ENCODE assay signal across 8 cellular contexts in the genomic region with DNA sequence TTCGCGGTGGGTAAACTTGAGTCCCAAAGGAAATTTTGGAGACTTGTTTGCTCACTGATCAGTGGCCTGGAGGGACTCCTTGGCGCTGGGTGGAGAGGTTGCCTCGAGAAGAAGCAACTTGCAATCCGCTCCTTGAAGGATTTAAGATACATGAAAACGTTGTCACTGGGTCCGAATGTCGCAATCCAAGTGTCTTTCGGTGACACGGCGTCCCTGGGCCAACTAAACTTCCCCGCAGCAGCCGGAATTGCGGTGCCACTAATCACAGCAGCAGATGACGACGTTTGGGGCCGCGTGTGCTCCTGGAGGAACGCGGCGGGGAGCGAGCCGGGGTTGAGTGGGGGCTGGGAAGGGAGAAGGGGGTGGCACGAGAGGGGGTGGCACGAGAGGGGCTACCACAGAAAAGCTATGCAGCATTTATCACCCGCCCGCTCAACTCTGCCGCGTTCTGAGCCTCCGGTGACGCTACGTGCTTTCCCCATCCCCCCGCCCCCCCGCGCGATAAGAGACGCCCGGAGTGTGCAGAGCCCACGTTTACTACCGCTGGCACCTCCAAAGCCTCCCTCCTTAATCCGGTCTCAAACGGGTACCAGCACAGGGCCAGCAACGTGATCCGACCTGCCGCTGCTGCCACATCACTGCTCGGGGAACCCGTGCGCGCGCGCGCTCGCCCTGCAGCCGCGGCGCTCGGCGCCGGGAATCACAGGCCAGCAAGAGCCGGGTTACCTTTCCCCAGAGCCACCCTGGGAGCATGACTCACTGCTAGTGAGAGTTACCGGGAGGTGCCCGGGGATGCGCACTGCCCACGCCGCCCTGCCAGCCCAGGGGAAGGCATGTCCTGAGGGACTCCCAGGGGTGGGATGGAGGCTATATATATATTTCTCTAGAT. TPM values are rescaled to one million over a fixed set of nuclear protein-coding genes. Genes with fewer than 3 reads are reported as not detected.
DNase-seq lines count a peak whose midpoint lies in the region; ATAC-seq and TF ChIP-seq lines count a peak whose summit lies in the region.

No MANE protein-coding gene starts in this region.

- no peaks in the 10 kb centered on the region for H3K36me3 Mint-ChIP-seq in endodermal cell (ENCODE audit: low read depth)
- H3K36me3 Mint-ChIP-seq in stimulated activated naive B cell treated with anti-CD40 and anti-IgM and Interleukin-4, amounts not matched to agents 10 μg/mL and 1 μg/mL and 100 μg/mL, for 72 hours = no peaks in the 10 kb centered on the region

- POLR2A ChIA-PET in GM10248 (lab: Yijun Ruan, JAX) = no interaction called here

- CTCF ChIA-PET in GM10248 (lab: Yijun Ruan, JAX) = interaction anchor here (0.8 kb wide), 1 partner anchor 37 kb away, joined by 3 read pairs; no protein-coding TSS in a partner anchor

- H3K27me3 Mint-ChIP-seq in endodermal cell (ENCODE audit: insufficient read depth) = peaks cover 94% of the 10 kb centered on the region
- peaks cover 23 to 25% of the 10 kb centered on the region in 2 donors for H3K27me3 Mint-ChIP-seq in stimulated activated naive B cell treated with anti-CD40 and anti-IgM and Interleukin-4, amounts not matched to agents 10 μg/mL and 1 μg/mL and 100 μg/mL, for 72 hours

- H3K4me3 ChIP-seq in endodermal cell (ENCODE audit: low read length) = peak overlapping the region; percentile 89

- H3K4me1 Mint-ChIP-seq in endodermal cell = peaks cover 31% of the 10 kb centered on the region
- H3K4me1 Mint-ChIP-seq in stimulated activated naive B cell treated with anti-CD40 and anti-IgM and Interleukin-4, amounts not matched to agents 10 μg/mL and 1 μg/mL and 100 μg/mL, for 72 hours = peaks cover 40 to 59% of the 10 kb centered on the region in 2 donors

- peaks cover 97% of the 10 kb centered on the region for H3K27me3 ChIP-seq in endodermal cell (ENCODE audit: control insufficient read depth, insufficient read depth, low read length, poor library complexity, severe bottlenecking)

- H3K4me3 Mint-ChIP-seq in endodermal cell = peak overlapping the region; percentile 62
- peak overlapping the region; percentile 95 to 96 for H3K4me3 Mint-ChIP-seq in stimulated activated naive B cell treated with anti-CD40 and anti-IgM and Interleukin-4, amounts not matched to agents 10 μg/mL and 1 μg/mL and 100 μg/mL, for 72 hours

- no peaks in the 10 kb centered on the region for H3K9me3 Mint-ChIP-seq in endodermal cell
- H3K9me3 Mint-ChIP-seq in stimulated activated naive B cell treated with anti-CD40 and anti-IgM and Interleukin-4, amounts not matched to agents 10 μg/mL and 1 μg/mL and 100 μg/mL, for 72 hours = no peaks in the 10 kb centered on the region

- TF ChIP-seq CTCF in GM10248 (IDR thresholded peaks at IDR 0.05; ENCODE audit: control extremely low read depth, extremely low read depth, low read depth, missing control alignments) (no peak), endodermal cell (conservative IDR thresholded peaks at IDR 0.05) (no peak)

- no peaks in the 10 kb centered on the region for H3K9me3 ChIP-seq in endodermal cell (ENCODE audit: control insufficient read depth, low read length)

- 0% methylated on average over 27 to 65 of the region's 65 CpGs for WGBS in endodermal cell (ENCODE audit: insufficient coverage in 1 of 2, insufficient read length in 1 of 2), 2 experiments

- ATAC-seq in stimulated activated naive B cell treated with anti-CD40 and anti-IgM and Interleukin-4, amounts not matched to agents 10 μg/mL and 1 μg/mL and 100 μg/mL, for 72 hours (replicated peaks) = peak; percentile 50 to 55
- no peak for ATAC-seq in HG02840 (IDR thresholded peaks at IDR 0.05; ENCODE audit: low FRiP score, unreplicated experiment)

- peaks cover 4% of the 10 kb centered on the region for H3K4me1 ChIP-seq in endodermal cell (ENCODE audit: control insufficient read depth, insufficient read depth, low read length)

- H3K36me3 ChIP-seq in endodermal cell (ENCODE audit: control insufficient read depth, insufficient read depth, low read length) = no peaks in the 10 kb centered on the region

- H3K27ac ChIP-seq in endodermal cell (ENCODE audit: low read depth, low read length) = no peak overlapping the region

- DNase-seq in GM10248 (ENCODE audit: extremely low spot score) (peak; percentile 46), HCEC 1CT (peak; percentile 81), NCI-H1105 (lab: John Stamatoyannopoulos, UW) (peak; percentile 74), endodermal cell (peak; percentile 94), lung microvascular endothelial cell (ENCODE audit: low read depth in 2 of 2) (peak; percentile 74 to 83)
- peak; percentile 57 for DNase-seq in activated CD4-positive, alpha-beta T cell treated with anti-CD3 and anti-CD28 coated beads for 48 hours
- peak; percentile 59 for DNase-seq in stimulated activated naive B cell treated with anti-CD40 and anti-IgM and Interleukin-4, amounts not matched to agents 10 μg/mL and 1 μg/mL and 100 μg/mL, for 72 hours

- peak overlapping the region; percentile 8 for H3K9ac ChIP-seq in endodermal cell (ENCODE audit: extremely low read depth, low read length, poor library complexity, severe bottlenecking)

- peak overlapping the region; percentile 76 for H3K27ac Mint-ChIP-seq in endodermal cell
- H3K27ac Mint-ChIP-seq in stimulated activated naive B cell treated with anti-CD40 and anti-IgM and Interleukin-4, amounts not matched to agents 10 μg/mL and 1 μg/mL and 100 μg/mL, for 72 hours = peak overlapping the region; percentile 95

RNA-seq across cellular contexts. Expression of gene BHLHE41, which starts 0.9 kb away (rescaled TPM):
- total RNA-seq in endodermal cell (1 to 10 TPM in 1 of 2 donors, under 1 TPM in 1; 0.11 to 3.5 TPM), lung microvascular endothelial cell (under 0.01 TPM in 2 replicates)
- 0.07 TPM for polyA plus RNA-seq in endodermal cell (2013, experiment 1 of 2)
- 0.12 TPM for polyA plus RNA-seq in endodermal cell (2013, experiment 2 of 2)
